ENCODE assay signal across 1 cellular context in the genomic region with DNA sequence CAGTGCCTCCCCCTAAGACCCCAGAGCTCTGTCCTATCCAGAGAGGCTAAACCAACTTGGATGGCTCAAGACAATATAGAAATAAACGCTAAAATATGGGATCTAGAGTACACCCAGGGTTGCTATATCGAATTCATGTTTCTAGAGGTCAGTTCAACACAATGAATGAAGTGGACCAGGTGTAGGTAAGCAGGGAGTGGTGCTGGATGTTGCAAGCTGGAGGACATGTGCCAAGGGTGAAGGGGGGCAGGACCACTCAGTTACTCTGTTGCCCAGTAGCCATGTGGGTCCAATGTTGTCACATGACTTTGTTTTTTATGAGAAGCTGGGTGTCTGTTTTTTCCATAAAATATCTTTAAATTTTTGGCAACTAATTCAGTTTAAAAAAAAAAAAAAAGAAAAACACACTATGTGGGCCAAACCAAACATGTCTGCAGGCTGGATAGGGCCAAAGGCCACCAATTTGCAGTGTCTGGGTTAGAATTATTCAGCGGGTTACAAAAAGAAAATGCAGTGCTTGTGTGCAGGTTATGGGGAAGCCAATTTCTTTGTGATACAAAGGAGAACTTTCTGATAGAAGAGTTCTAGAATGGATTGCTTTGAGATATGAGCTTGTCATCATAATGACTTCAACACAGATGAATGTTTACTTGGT.
TF ChIP-seq lines count a peak whose summit lies in the region.

No MANE protein-coding gene starts in this region.

TF ChIP-seq in K562, 482 proteins besides CTCF, POLR2A, EP300 and RAD21:
- TF ChIP-seq, protein P1, sequence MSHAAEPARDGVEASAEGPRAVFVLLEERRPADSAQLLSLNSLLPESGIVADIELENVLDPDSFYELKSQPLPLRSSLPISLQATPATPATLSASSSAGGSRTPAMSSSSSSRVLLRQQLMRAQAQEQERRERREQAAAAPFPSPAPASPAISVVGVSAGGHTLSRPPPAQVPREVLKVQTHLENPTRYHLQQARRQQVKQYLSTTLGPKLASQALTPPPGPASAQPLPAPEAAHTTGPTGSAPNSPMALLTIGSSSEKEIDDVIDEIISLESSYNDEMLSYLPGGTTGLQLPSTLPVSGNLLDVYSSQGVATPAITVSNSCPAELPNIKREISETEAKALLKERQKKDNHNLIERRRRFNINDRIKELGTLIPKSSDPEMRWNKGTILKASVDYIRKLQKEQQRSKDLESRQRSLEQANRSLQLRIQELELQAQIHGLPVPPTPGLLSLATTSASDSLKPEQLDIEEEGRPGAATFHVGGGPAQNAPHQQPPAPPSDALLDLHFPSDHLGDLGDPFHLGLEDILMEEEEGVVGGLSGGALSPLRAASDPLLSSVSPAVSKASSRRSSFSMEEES (CRISPR knock-in tag; IDR thresholded peaks at IDR 0.05), result peak; percentile 40; the same call in 1 of the 2 replicates
- TF ChIP-seq SMARCA4 (IDR thresholded peaks at IDR 0.05), result no peak
